15 cellular contexts compared by ENCODE assay signal in genomic region chrX:132564026-132564425, GRCh38.
"Had no signal": no experiment of that assay in that cellular context is flagged by ENCODE, and none has a peak within 500 bp of the region (broad histone marks: within the 10 kb centered on the region; RNA-seq: fewer than 3 reads in every experiment).

No MANE protein-coding gene starts in this region.

- H3K27ac ChIP-seq: body of pancreas, suprapubic skin had no signal

- H3K36me3 ChIP-seq: suprapubic skin had no signal

- H3K27me3 ChIP-seq: body of pancreas, suprapubic skin had no signal

- ATAC-seq: body of pancreas; natural killer cell treated with Interleukin-12 subunit alpha and Interleukin-12 subunit beta and Interleukin-15 and Interleukin-18, amount 100 ng/mL, for 72 hours; sciatic nerve had no signal

- DNase-seq: activated CD4-positive, alpha-beta T cell treated with anti-CD3 and anti-CD28 coated beads, Interleukin-2, amount 50 U/mL, for 1 hour; activated CD4-positive, CD25-positive, alpha-beta regulatory T cell; activated naive CD4-positive, alpha-beta T cell treated with anti-CD3 and anti-CD28 coated beads, Interleukin-2, amount 10 ng/mL, durations not matched to agents 7 days and 5 days; body of pancreas; cortex of kidney; effector memory CD4-positive, alpha-beta T cell; glutamatergic neuron; mammary epithelial cell; occipital lobe; stimulated activated CD4-positive, alpha-beta T cell treated with anti-CD3 and anti-CD28 coated beads, Interleukin-12 subunit alpha, Interleukin-12 subunit beta, amount 100 ng/mL, for 4 hours; stimulated activated naive CD4-positive, alpha-beta T cell treated with Interleukin-2 at 50 U/mL for 16 hours; T-helper 2 cell had no signal

- H3K4me1 ChIP-seq: body of pancreas, suprapubic skin had no signal

- H3K9me3 ChIP-seq: body of pancreas, suprapubic skin had no signal

- H3K4me3 ChIP-seq: body of pancreas, suprapubic skin had no signal
